In the genomic region with DNA sequence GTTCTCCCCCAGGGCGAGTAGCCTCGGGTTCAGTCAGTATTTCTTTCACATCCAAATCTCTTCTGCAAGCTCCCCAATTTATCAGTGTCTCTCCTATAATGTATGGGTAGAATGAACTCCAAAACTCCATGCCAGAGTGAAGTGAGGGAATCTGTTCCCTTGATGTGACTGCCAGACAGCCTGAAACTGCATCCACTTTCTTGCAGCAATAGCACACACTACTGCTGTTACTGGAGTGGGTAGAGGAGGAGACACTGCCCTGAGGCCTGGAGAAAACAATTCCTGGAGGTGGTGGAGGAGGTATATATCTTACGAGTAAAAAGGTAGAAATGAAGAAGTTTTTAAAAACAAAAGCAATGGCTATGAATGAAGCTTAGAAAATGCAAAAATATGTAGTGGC, we compare ENCODE assay signal across 30 cellular contexts. TPM values are rescaled to one million over a fixed set of nuclear protein-coding genes. Genes with fewer than 3 reads are reported as not detected.
"Had no signal": no experiment of that assay in that cellular context is flagged by ENCODE, and none has a peak within 500 bp of the region (broad histone marks: within the 10 kb centered on the region; RNA-seq: fewer than 3 reads in every experiment).

No MANE protein-coding gene starts in this region.

- H3K36me3 Mint-ChIP-seq: activated naive CD4-positive, alpha-beta T cell treated with anti-CD3 and anti-CD28 coated beads, Interleukin-2, amount 50 U/mL, for 24 hours; activated naive CD8-positive, alpha-beta T cell treated with anti-CD3 and anti-CD28 coated beads for 36 hours; brain had no signal

- H3K9me3 Mint-ChIP-seq: activated CD4-positive, alpha-beta memory T cell treated with anti-CD3 and anti-CD28 coated beads, Interleukin-2, amount 10 ng/mL, durations not matched to agents 7 days and 5 days; activated CD4-positive, alpha-beta T cell treated with anti-CD3 and anti-CD28 coated beads, Interleukin-2, amount 10 ng/mL, durations not matched to agents 7 days and 5 days; activated naive CD4-positive, alpha-beta T cell treated with anti-CD3 and anti-CD28 coated beads, Interleukin-2, amount 50 U/mL, for 24 hours; activated naive CD8-positive, alpha-beta T cell treated with anti-CD3 and anti-CD28 coated beads, Interleukin-2, amount 50 U/mL, for 24 hours; activated T-cell treated with anti-CD3 and anti-CD28 coated beads, Interleukin-2, amount 50 U/mL, for 4 hours; activated T-helper 17 cell treated with anti-CD3 and anti-CD28 coated beads, Interleukin-2, amount 50 U/mL, for 72 hours; brain had no signal

- H3K27me3 Mint-ChIP-seq: activated naive CD8-positive, alpha-beta T cell treated with anti-CD3 and anti-CD28 coated beads, Interleukin-2, amount 50 U/mL, for 24 hours; activated T-helper 17 cell treated with anti-CD3 and anti-CD28 coated beads, Interleukin-2, amount 50 U/mL, for 72 hours; brain had no signal

- H3K36me3 ChIP-seq: adrenal gland, ascending aorta, breast epithelium, cardiac muscle cell, colonic mucosa, gastroesophageal sphincter had no signal

- H3K27me3 ChIP-seq: adrenal gland, ascending aorta, breast epithelium, cardiac muscle cell, colonic mucosa, esophagus squamous epithelium, gastroesophageal sphincter had no signal

- H3K27ac ChIP-seq: adrenal gland, ascending aorta, breast epithelium, cardiac muscle cell, colonic mucosa, epithelial cell of prostate, esophagus squamous epithelium, gastroesophageal sphincter had no signal

- H3K4me1 Mint-ChIP-seq: activated CD4-positive, alpha-beta memory T cell treated with anti-CD3 and anti-CD28 coated beads, Interleukin-2, amount 10 ng/mL, durations not matched to agents 7 days and 5 days; activated CD4-positive, alpha-beta T cell treated with anti-CD3 and anti-CD28 coated beads, Interleukin-2, amount 10 ng/mL, durations not matched to agents 7 days and 5 days; activated naive CD4-positive, alpha-beta T cell treated with anti-CD3 and anti-CD28 coated beads, Interleukin-2, amount 50 U/mL, for 24 hours; activated naive CD8-positive, alpha-beta T cell treated with anti-CD3 and anti-CD28 coated beads for 36 hours; activated naive CD8-positive, alpha-beta T cell treated with anti-CD3 and anti-CD28 coated beads, Interleukin-2, amount 50 U/mL, for 24 hours; activated T-helper 17 cell treated with anti-CD3 and anti-CD28 coated beads, Interleukin-2, amount 50 U/mL, for 72 hours had no signal

- DNase-seq: activated CD4-positive, alpha-beta memory T cell treated with anti-CD3 and anti-CD28 coated beads, Interleukin-2, amount 10 ng/mL, durations not matched to agents 7 days and 5 days; activated CD4-positive, alpha-beta T cell treated with anti-CD3 and anti-CD28 coated beads for 1 hour; activated CD4-positive, alpha-beta T cell treated with anti-CD3 and anti-CD28 coated beads for 4 hours; activated CD4-positive, alpha-beta T cell treated with anti-CD3 and anti-CD28 coated beads, Interleukin-2, amount 10 ng/mL, durations not matched to agents 7 days and 5 days; activated CD4-positive, alpha-beta T cell treated with anti-CD3 and anti-CD28 coated beads, Interleukin-2, amount 50 U/mL, for 4 hours; activated effector memory CD4-positive, alpha-beta T cell treated with Interleukin-2 at 50 U/mL for 16 hours; activated gamma-delta T cell treated with Interleukin-2 at 50 U/mL for 16 hours; activated naive CD4-positive, alpha-beta T cell treated with anti-CD3 and anti-CD28 coated beads for 36 hours; activated naive CD8-positive, alpha-beta T cell treated with anti-CD3 and anti-CD28 coated beads for 36 hours; activated naive CD8-positive, alpha-beta T cell treated with anti-CD3 and anti-CD28 coated beads, Interleukin-2, amount 50 U/mL, for 24 hours; activated T-cell treated with anti-CD3 and anti-CD28 coated beads, Interleukin-2, amount 50 U/mL, for 4 hours; adrenal gland; amygdala; central memory CD4-positive, alpha-beta T cell; cerebellar nuclear complex; colonic mucosa; effector CD8-positive, alpha-beta T cell; esophagus squamous epithelium; foreskin melanocyte; T-helper 2 cell had no signal

- H3K4me3 Mint-ChIP-seq: activated CD4-positive, alpha-beta memory T cell treated with anti-CD3 and anti-CD28 coated beads, Interleukin-2, amount 10 ng/mL, durations not matched to agents 7 days and 5 days; activated CD4-positive, alpha-beta T cell treated with anti-CD3 and anti-CD28 coated beads, Interleukin-2, amount 10 ng/mL, durations not matched to agents 7 days and 5 days; activated naive CD4-positive, alpha-beta T cell treated with anti-CD3 and anti-CD28 coated beads for 36 hours; activated naive CD4-positive, alpha-beta T cell treated with anti-CD3 and anti-CD28 coated beads, Interleukin-2, amount 50 U/mL, for 24 hours; activated naive CD8-positive, alpha-beta T cell treated with anti-CD3 and anti-CD28 coated beads for 36 hours; activated naive CD8-positive, alpha-beta T cell treated with anti-CD3 and anti-CD28 coated beads, Interleukin-2, amount 50 U/mL, for 24 hours; activated T-cell treated with anti-CD3 and anti-CD28 coated beads, Interleukin-2, amount 50 U/mL, for 4 hours; activated T-helper 17 cell treated with anti-CD3 and anti-CD28 coated beads, Interleukin-2, amount 50 U/mL, for 72 hours; brain; WTC11 had no signal

- H3K4me3 ChIP-seq: adrenal gland, ascending aorta, breast epithelium, cardiac muscle cell, colonic mucosa, esophagus squamous epithelium, gastroesophageal sphincter had no signal

- ATAC-seq: activated naive CD8-positive, alpha-beta T cell treated with anti-CD3 and anti-CD28 coated beads, Interleukin-2, amount 50 U/mL, for 24 hours; activated T-cell treated with anti-CD3 and anti-CD28 coated beads, Interleukin-2, amount 50 U/mL, for 4 hours; activated T-helper 17 cell treated with anti-CD3 and anti-CD28 coated beads, Interleukin-2, amount 50 U/mL, for 72 hours; gastroesophageal sphincter; WTC11 had no signal

- H3K4me1 ChIP-seq: adrenal gland, ascending aorta, breast epithelium, gastroesophageal sphincter had no signal

- H3K9me3 ChIP-seq: adrenal gland, ascending aorta, breast epithelium, colonic mucosa, esophagus squamous epithelium, gastroesophageal sphincter had no signal

- H3K27ac Mint-ChIP-seq: activated CD4-positive, alpha-beta memory T cell treated with anti-CD3 and anti-CD28 coated beads, Interleukin-2, amount 10 ng/mL, durations not matched to agents 7 days and 5 days; activated CD4-positive, alpha-beta T cell treated with anti-CD3 and anti-CD28 coated beads, Interleukin-2, amount 10 ng/mL, durations not matched to agents 7 days and 5 days; activated naive CD4-positive, alpha-beta T cell treated with anti-CD3 and anti-CD28 coated beads for 36 hours; activated naive CD4-positive, alpha-beta T cell treated with anti-CD3 and anti-CD28 coated beads, Interleukin-2, amount 50 U/mL, for 24 hours; activated naive CD8-positive, alpha-beta T cell treated with anti-CD3 and anti-CD28 coated beads for 36 hours; activated naive CD8-positive, alpha-beta T cell treated with anti-CD3 and anti-CD28 coated beads, Interleukin-2, amount 50 U/mL, for 24 hours; activated T-helper 17 cell treated with anti-CD3 and anti-CD28 coated beads, Interleukin-2, amount 50 U/mL, for 72 hours; brain; WTC11 had no signal

RNA-seq across cellular contexts. Expression of a gene that starts 11.0 kb away (rescaled TPM):
- total RNA-seq: activated CD4-positive, alpha-beta memory T cell treated with anti-CD3 and anti-CD28 coated beads, Interleukin-2, amount 10 ng/mL, durations not matched to agents 7 days and 5 days; activated CD4-positive, alpha-beta T cell treated with anti-CD3 and anti-CD28 coated beads, Interleukin-2, amount 10 ng/mL, durations not matched to agents 7 days and 5 days; activated naive CD8-positive, alpha-beta T cell treated with anti-CD3 and anti-CD28 coated beads for 36 hours; activated T-helper 17 cell treated with anti-CD3 and anti-CD28 coated beads, Interleukin-2, amount 50 U/mL, for 72 hours; T-helper 1 cell treated with Interleukin-12 subunit alpha and Interleukin-12 subunit beta and Interleukin-4 antibody, amounts not matched to agents 30 ng/mL and 1 ng/mL, for 36 hours had no signal
